Comparison of ENCODE assay signal across 19 cellular contexts in the genomic region with DNA sequence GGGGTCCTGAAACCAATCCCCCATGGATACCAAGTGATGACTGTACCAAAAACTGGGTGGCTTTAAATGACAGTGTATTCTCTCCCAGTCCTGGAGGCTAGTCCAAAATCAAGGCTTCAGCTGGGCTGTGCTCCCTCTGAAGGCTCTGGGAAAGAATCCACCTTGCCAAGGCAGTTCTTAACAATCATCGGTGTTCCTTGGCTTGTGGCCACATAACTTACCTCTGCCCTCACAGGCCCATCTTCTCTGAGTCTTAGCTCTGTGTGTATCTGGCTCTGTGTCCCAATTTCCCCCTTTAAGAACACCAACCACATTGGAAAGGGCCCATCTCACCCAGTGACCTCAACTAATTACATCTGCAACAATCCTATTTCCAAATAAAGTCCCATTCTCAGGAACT.
A peak's percentile ranks its signal among the peaks of the same experiment; 100 is the strongest.
DNase-seq lines count a peak whose midpoint lies in the region; ATAC-seq and TF ChIP-seq lines count a peak whose summit lies in the region.
"Had no signal": no experiment of that assay in that cellular context is flagged by ENCODE, and none has a peak within 500 bp of the region (broad histone marks: within the 10 kb centered on the region; RNA-seq: fewer than 3 reads in every experiment).

No MANE protein-coding gene starts in this region.

- CTCF ChIA-PET in HEK293 (lab: Yijun Ruan, JAX) = no interaction called here

- H3K27me3 ChIP-seq in WERI-Rb-1 (ENCODE audit: insufficient read depth, low read depth, severe bottlenecking) (no peaks in the 10 kb centered on the region), sigmoid colon (no peaks in the 10 kb centered on the region)
- H3K27me3 ChIP-seq: Peyer's patch had no signal

- no peak for TF ChIP-seq CTCF in HEK293 (tag by site-specific recombination; IDR thresholded peaks at IDR 0.05)
- no peak for TF ChIP-seq CTCF in WERI-Rb-1 (IDR thresholded peaks at IDR 0.05; ENCODE audit: low read depth, low read length)
- no peak for TF ChIP-seq CTCF in epithelial cell of esophagus (IDR thresholded peaks at IDR 0.05; ENCODE audit: insufficient read depth, low read depth, low read length, missing control alignments)
- TF ChIP-seq CTCF in sigmoid colon (IDR thresholded peaks at IDR 0.05) = no peak

- no peak for TF ChIP-seq POLR2A in sigmoid colon (IDR thresholded peaks at IDR 0.05)

- ATAC-seq in HG03196 (IDR thresholded peaks at IDR 0.05; ENCODE audit: unreplicated experiment) (no peak), GM21515 (IDR thresholded peaks at IDR 0.05; ENCODE audit: unreplicated experiment) (no peak)
- ATAC-seq: A549 had no signal

- H3K4me1 ChIP-seq in HEK293 (ENCODE audit: control insufficient read depth, insufficient read depth, low read length) (no peaks in the 10 kb centered on the region), sigmoid colon (peaks cover 0 to 24% (median 21%) of the 10 kb centered on the region in 4 donors)
- H3K4me1 ChIP-seq: A549, HAP-1 had no signal

- H3K27ac ChIP-seq in HEK293 (ENCODE audit: extremely low read depth, low read depth, low read length) (no peak overlapping the region), WERI-Rb-1 (peak overlapping the region; percentile 73), sigmoid colon (no peak overlapping the region)
- H3K27ac ChIP-seq: A549; BLaER1 treated with 17β-estradiol and CSF1 and Interleukin-3, amounts not matched to agents 10 nM and 100 nM; GM23248; Peyer's patch had no signal

- H3K4me3 ChIP-seq in HEK293 (ENCODE audit: low read depth, low read length) = no peak overlapping the region
- H3K4me3 ChIP-seq in WERI-Rb-1 (ENCODE audit: low read depth, low read length) = no peak overlapping the region
- no peak overlapping the region for H3K4me3 ChIP-seq in epithelial cell of esophagus (ENCODE audit: low read length)
- H3K4me3 ChIP-seq in sigmoid colon = no peak overlapping the region
- H3K4me3 ChIP-seq: A549; BLaER1 treated with 17β-estradiol and CSF1 and Interleukin-3, amounts not matched to agents 10 nM and 100 nM; GM23248; HAP-1; Peyer's patch had no signal

- H3K9me3 ChIP-seq in HEK293 (ENCODE audit: control insufficient read depth, insufficient read depth, low read depth, low read length) = no peaks in the 10 kb centered on the region
- no peaks in the 10 kb centered on the region for H3K9me3 ChIP-seq in WERI-Rb-1 (ENCODE audit: severe bottlenecking)
- no peaks in the 10 kb centered on the region for H3K9me3 ChIP-seq in sigmoid colon
- H3K9me3 ChIP-seq: HAP-1 had no signal

- 29 to 62% methylated on average over 1 of the region's 1 CpG for WGBS in sigmoid colon, 2 donors

- DNase-seq in WERI-Rb-1 = no peak
- peak; percentile 57 for DNase-seq in epithelial cell of esophagus (ENCODE audit: low read depth)
- DNase-seq in renal cortical epithelial cell (ENCODE audit: low read depth) = peak; percentile 22
- no peak for DNase-seq in sigmoid colon
- DNase-seq: DMS79 treated with DMSO at 0.1 percent for 48 hours; GM23248; NCI-H1105 treated with DMSO at 0.1 percent for 48 hours; NCI-H1694 treated with DMSO at 0.1 percent for 48 hours; NCI-H510A; NCI-H748 treated with DMSO at 0.1 percent for 48 hours; NK-92 treated with Interleukin-12 subunit alpha and Interleukin-12 subunit beta, amount 100 ng/mL, for 24 hours; Peyer's patch; Right ventricle myocardium superior had no signal

- POLR2A ChIA-PET in HEK293 (lab: Yijun Ruan, JAX) = no interaction called here

- intact Hi-C loops in sigmoid colon (cut with DNase I) = no loop called here

- TF ChIP-seq EP300 in sigmoid colon (IDR thresholded peaks at IDR 0.05) = no peak

- no peaks in the 10 kb centered on the region for H3K36me3 ChIP-seq in HEK293 (ENCODE audit: control insufficient read depth in 2 of 2, insufficient read depth in 1 of 2, low read length in 2 of 2)
- no peaks in the 10 kb centered on the region for H3K36me3 ChIP-seq in WERI-Rb-1
- H3K36me3 ChIP-seq in sigmoid colon = no peaks in the 10 kb centered on the region
- H3K36me3 ChIP-seq: BLaER1 treated with 17β-estradiol and CSF1 and Interleukin-3, amounts not matched to agents 10 nM and 100 nM; HAP-1; Peyer's patch had no signal

TF ChIP-seq in HEK293, 187 proteins besides CTCF, POLR2A, EP300 and RAD21:
- TF ChIP-seq, protein P1, sequence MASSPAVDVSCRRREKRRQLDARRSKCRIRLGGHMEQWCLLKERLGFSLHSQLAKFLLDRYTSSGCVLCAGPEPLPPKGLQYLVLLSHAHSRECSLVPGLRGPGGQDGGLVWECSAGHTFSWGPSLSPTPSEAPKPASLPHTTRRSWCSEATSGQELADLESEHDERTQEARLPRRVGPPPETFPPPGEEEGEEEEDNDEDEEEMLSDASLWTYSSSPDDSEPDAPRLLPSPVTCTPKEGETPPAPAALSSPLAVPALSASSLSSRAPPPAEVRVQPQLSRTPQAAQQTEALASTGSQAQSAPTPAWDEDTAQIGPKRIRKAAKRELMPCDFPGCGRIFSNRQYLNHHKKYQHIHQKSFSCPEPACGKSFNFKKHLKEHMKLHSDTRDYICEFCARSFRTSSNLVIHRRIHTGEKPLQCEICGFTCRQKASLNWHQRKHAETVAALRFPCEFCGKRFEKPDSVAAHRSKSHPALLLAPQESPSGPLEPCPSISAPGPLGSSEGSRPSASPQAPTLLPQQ (tag by site-specific recombination; IDR thresholded peaks at IDR 0.05) = 0 out of 2 replicates have a peak, but pooled peaks have one; percentile 39
- TF ChIP-seq, protein P2, sequence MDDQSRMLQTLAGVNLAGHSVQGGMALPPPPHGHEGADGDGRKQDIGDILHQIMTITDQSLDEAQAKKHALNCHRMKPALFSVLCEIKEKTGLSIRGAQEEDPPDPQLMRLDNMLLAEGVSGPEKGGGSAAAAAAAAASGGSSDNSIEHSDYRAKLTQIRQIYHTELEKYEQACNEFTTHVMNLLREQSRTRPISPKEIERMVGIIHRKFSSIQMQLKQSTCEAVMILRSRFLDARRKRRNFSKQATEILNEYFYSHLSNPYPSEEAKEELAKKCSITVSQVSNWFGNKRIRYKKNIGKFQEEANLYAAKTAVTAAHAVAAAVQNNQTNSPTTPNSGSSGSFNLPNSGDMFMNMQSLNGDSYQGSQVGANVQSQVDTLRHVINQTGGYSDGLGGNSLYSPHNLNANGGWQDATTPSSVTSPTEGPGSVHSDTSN (CRISPR knock-in tag; IDR thresholded peaks at IDR 0.05) = no peak

Comparison
In these comparisons a context has a peak if more than half of its experiments do, and no peak if none do; other contexts are left out.
1. DNase-seq: peak in epithelial cell of esophagus (single experiment) and renal cortical epithelial cell (single experiment); none in WERI-Rb-1 (single experiment) and sigmoid colon (single experiment).